Comparison of ENCODE assay signal across 14 cellular contexts in genomic region chr5:28576022-28576421, GRCh38.
A peak's percentile ranks its signal among the peaks of the same experiment; 100 is the strongest.
DNase-seq lines count a peak whose midpoint lies in the region; ATAC-seq, FAIRE-seq and TF ChIP-seq lines count a peak whose summit lies in the region.
"Had no signal": no experiment of that assay in that cellular context is flagged by ENCODE, and none has a peak within 500 bp of the region (broad histone marks: within the 10 kb centered on the region; RNA-seq: fewer than 3 reads in every experiment).

No MANE protein-coding gene starts in this region.

- H3K14ac ChIP-seq in H1 (ENCODE audit: insufficient read length) = no peak overlapping the region

- H3K36me3 Mint-ChIP-seq in activated T-cell treated with anti-CD3 and anti-CD28 coated beads, Interleukin-2, amount 50 U/mL, for 72 hours (ENCODE audit: insufficient read depth in 2 of 2) = peaks cover 3 to 7% of the 10 kb centered on the region in 2 donors

- no peak overlapping the region for H2AFZ ChIP-seq in H1 (ENCODE audit: low read length)

- no peak overlapping the region for H4K91ac ChIP-seq in H1 (replicated peaks; ENCODE audit: insufficient read length, low read length)

- no peak overlapping the region for H3K9ac ChIP-seq in H1 (replicated peaks in 1 of 4; ENCODE audit: extremely low read depth in 1 of 4, low read depth in 3 of 4, low read length in 3 of 4)

- no peak overlapping the region for H3K4ac ChIP-seq in H1 (replicated peaks; ENCODE audit: insufficient read length, low read depth, low read length)

- no peak overlapping the region for H2BK120ac ChIP-seq in H1 (replicated peaks; ENCODE audit: low read depth, low read length)

- peak; percentile 72 for FAIRE-seq in H1 (lab: Jason Lieb, UNC)
- FAIRE-seq: endometrium had no signal

- no peaks in the 10 kb centered on the region for H3K27me3 ChIP-seq in H1 (replicated peaks in 1 of 4; ENCODE audit: control insufficient read depth in 3 of 4, extremely low read depth in 1 of 4, insufficient read depth in 3 of 4, low read length in 3 of 4)
- H3K27me3 ChIP-seq in upper lobe of right lung = no peaks in the 10 kb centered on the region
- H3K27me3 ChIP-seq: upper lobe of left lung had no signal

- H2BK12ac ChIP-seq in H1 (ENCODE audit: low read depth, low read length) = no peak overlapping the region

- no peak overlapping the region for H3K4me3 Mint-ChIP-seq in activated T-cell treated with anti-CD3 and anti-CD28 coated beads, Interleukin-2, amount 50 U/mL, for 72 hours

- no peaks in the 10 kb centered on the region for H3K27me3 Mint-ChIP-seq in activated T-cell treated with anti-CD3 and anti-CD28 coated beads, Interleukin-2, amount 50 U/mL, for 72 hours (ENCODE audit: low read depth)

- no peaks in the 10 kb centered on the region for H4K20me1 ChIP-seq in H1 (replicated peaks in 1 of 2; ENCODE audit: control insufficient read depth in 1 of 2, insufficient read depth in 2 of 2, low read length in 2 of 2)

- no peak overlapping the region for H3K27ac Mint-ChIP-seq in activated T-cell treated with anti-CD3 and anti-CD28 coated beads, Interleukin-2, amount 50 U/mL, for 72 hours

- no peaks in the 10 kb centered on the region for H3K23me2 ChIP-seq in H1 (ENCODE audit: low read depth, low read length)

- no peaks in the 10 kb centered on the region for H3K4me1 ChIP-seq in H1 (replicated peaks in 1 of 4; ENCODE audit: control insufficient read depth in 3 of 4, insufficient read depth in 4 of 4, low read length in 3 of 4)
- H3K4me1 ChIP-seq in upper lobe of right lung = no peaks in the 10 kb centered on the region
- H3K4me1 ChIP-seq: psoas muscle, upper lobe of left lung had no signal

- H4K5ac ChIP-seq in H1 (ENCODE audit: insufficient read length, low read depth, low read length) = no peak overlapping the region

- TF ChIP-seq POLR2A in H1 (IDR thresholded peaks at IDR 0.05; ENCODE audit: control extremely low read depth in 1 of 2, low read depth in 2 of 2, low read length in 2 of 2) = no peak

- no peak overlapping the region for H2BK20ac ChIP-seq in H1 (ENCODE audit: low read length)

- no peak overlapping the region for H3K56ac ChIP-seq in H1 (replicated peaks; ENCODE audit: insufficient read length, low read depth, low read length)

- H2BK5ac ChIP-seq in H1 (ENCODE audit: low read depth, low read length) = no peak overlapping the region

- no peaks in the 10 kb centered on the region for H3K9me3 ChIP-seq in H1 (ENCODE audit: insufficient read depth in 2 of 2, low read depth in 1 of 2, low read length in 1 of 2)
- no peaks in the 10 kb centered on the region for H3K9me3 ChIP-seq in upper lobe of right lung
- H3K9me3 ChIP-seq: psoas muscle had no signal

- H3K9me3 Mint-ChIP-seq in activated T-cell treated with anti-CD3 and anti-CD28 coated beads, Interleukin-2, amount 50 U/mL, for 72 hours = peaks cover 18 to 29% of the 10 kb centered on the region in 2 donors

- no peaks in the 10 kb centered on the region for H3K4me1 Mint-ChIP-seq in activated T-cell treated with anti-CD3 and anti-CD28 coated beads, Interleukin-2, amount 50 U/mL, for 72 hours (ENCODE audit: low read depth)

- TF ChIP-seq RAD21 in H1 (IDR thresholded peaks at IDR 0.05 in 1 of 2, conservative IDR thresholded peaks at IDR 0.05 in 1 of 2; ENCODE audit: low read depth in 2 of 2, low read length in 2 of 2) = peak; percentile 65 to 67

- H3K4me2 ChIP-seq in H1 (ENCODE audit: insufficient read depth in 1 of 2, low read depth in 2 of 2, low read length in 2 of 2) = no peak overlapping the region

- H4K8ac ChIP-seq in H1 (ENCODE audit: extremely low read depth, insufficient read depth, low read length) = no peak overlapping the region

- H3K79me1 ChIP-seq in H1 (ENCODE audit: low read depth, low read length) = no peaks in the 10 kb centered on the region

- POLR2A ChIA-PET in H1 (lab: Charles Lee; ENCODE audit: partially characterized antibody) = interaction anchor here (0.9 kb wide), 1 partner anchor 11 kb away, joined by 3 read pairs; no protein-coding TSS in a partner anchor

- peak; percentile 36 for ATAC-seq in upper lobe of right lung
- ATAC-seq in activated T-cell treated with anti-CD3 and anti-CD28 coated beads, Interleukin-2, amount 50 U/mL, for 72 hours (replicated peaks in 1 of 2) = no peak
- no peak for ATAC-seq in HG03442 (IDR thresholded peaks at IDR 0.05; ENCODE audit: unreplicated experiment)
- ATAC-seq: activated CD4-positive, CD25-positive, alpha-beta regulatory T cell treated with anti-CD3 and anti-CD28 coated beads, Interleukin-2, amount 50 U/mL, for 24 hours; left cardiac atrium; psoas muscle had no signal

- intact Hi-C loops in upper lobe of right lung (cut with DNase I) = no loop called here

- TF ChIP-seq EP300 in H1 (IDR thresholded peaks at IDR 0.05; ENCODE audit: borderline replicate concordance in 1 of 2, low read depth in 2 of 2, low read length in 2 of 2) = no peak

- WGBS in H1 (ENCODE audit: extremely low coverage in 1 of 2, insufficient coverage in 1 of 2, insufficient read length in 1 of 2, insufficient replicate concordance in 2 of 2, low coverage in 1 of 2, low lambda C conversion rate in 2 of 2, missing lambda C conversion rate in 1 of 2), 2 experiments = 87% methylated on average over 2 of the region's 2 CpGs; no CpG with 5 or more reads in 1 of the 2 experiments

- peak; percentile 29 for DNase-seq in SKM-1 treated with dmso at 0.1 percent for 144 hours (lab: John Stamatoyannopoulos, UW; ENCODE audit: unreplicated experiment)
- DNase-seq in SKM-1 (lab: John Stamatoyannopoulos, UW; ENCODE audit: unreplicated experiment) = no peak
- peak; percentile 5 for DNase-seq in NCI-H69 (lab: John Stamatoyannopoulos, UW)
- DNase-seq in H1 (ENCODE audit: low read depth in 1 of 2, low spot score in 2 of 2) = no peak
- DNase-seq in upper lobe of right lung = no peak
- DNase-seq in activated T-cell treated with anti-CD3 and anti-CD28 coated beads, Interleukin-2, amount 50 U/mL, for 72 hours = no peak
- no peak for DNase-seq in activated gamma-delta T cell (lab: John Stamatoyannopoulos, UW)
- DNase-seq: activated naive CD4-positive, alpha-beta T cell treated with Interleukin-2 at 50 U/mL for 16 hours; left cardiac atrium; psoas muscle had no signal

- no peak overlapping the region for H2BK15ac ChIP-seq in H1 (ENCODE audit: low read length)

- no peak overlapping the region for H3K23ac ChIP-seq in H1 (ENCODE audit: insufficient read length)

- no peak overlapping the region for H3K4me3 ChIP-seq in H1 (ENCODE audit: extremely low read depth in 1 of 4, insufficient read depth in 2 of 4, low read depth in 3 of 4, low read length in 4 of 4)
- no peak overlapping the region for H3K4me3 ChIP-seq in upper lobe of right lung
- H3K4me3 ChIP-seq: psoas muscle, upper lobe of left lung had no signal

- no peak overlapping the region for H3K18ac ChIP-seq in H1 (ENCODE audit: extremely low read depth, low read length)

- no peaks in the 10 kb centered on the region for H3K79me2 ChIP-seq in H1 (ENCODE audit: control insufficient read depth in 1 of 2, insufficient read depth in 2 of 2, low read length in 2 of 2)

- H3K36me3 ChIP-seq in H1 (ENCODE audit: control insufficient read depth in 2 of 4, insufficient read depth in 4 of 4, low read length in 3 of 4) = no peaks in the 10 kb centered on the region
- H3K36me3 ChIP-seq in upper lobe of right lung = no peaks in the 10 kb centered on the region
- H3K36me3 ChIP-seq: upper lobe of left lung had no signal

- TF ChIP-seq CTCF in H1 (IDR thresholded peaks at IDR 0.05; ENCODE audit: control extremely low read depth in 1 of 3, insufficient read depth in 1 of 3, low read depth in 1 of 3, low read length in 3 of 3) (peak in 2 of 3 experiments; percentile 59 to 67; a peak in 3 of 4 replicates), upper lobe of right lung (IDR thresholded peaks at IDR 0.05) (no peak)

- no peak overlapping the region for H2AK5ac ChIP-seq in H1 (ENCODE audit: low read depth, low read length)

- CTCF ChIA-PET in H1 (lab: Charles Lee; ENCODE audit: partially characterized antibody) = interaction anchor here (0.6 to 3.7 kb wide), 24 partner anchors 9 to 1579 kb away, joined by 3 to 22 read pairs (median 4); no protein-coding TSS in a partner anchor

- H3K27ac ChIP-seq in H1 (ENCODE audit: low read depth, low read length) (no peak overlapping the region), upper lobe of right lung (no peak overlapping the region)
- H3K27ac ChIP-seq: psoas muscle, upper lobe of left lung had no signal

TF ChIP-seq in H1, 55 proteins besides CTCF, POLR2A, EP300 and RAD21:
- TF ChIP-seq, protein P1, sequence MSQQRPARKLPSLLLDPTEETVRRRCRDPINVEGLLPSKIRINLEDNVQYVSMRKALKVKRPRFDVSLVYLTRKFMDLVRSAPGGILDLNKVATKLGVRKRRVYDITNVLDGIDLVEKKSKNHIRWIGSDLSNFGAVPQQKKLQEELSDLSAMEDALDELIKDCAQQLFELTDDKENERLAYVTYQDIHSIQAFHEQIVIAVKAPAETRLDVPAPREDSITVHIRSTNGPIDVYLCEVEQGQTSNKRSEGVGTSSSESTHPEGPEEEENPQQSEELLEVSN (IDR thresholded peaks at IDR 0.05) = peak; percentile 77
- TF ChIP-seq KDM4A (IDR thresholded peaks at IDR 0.05; ENCODE audit: low read depth, low read length, severe bottlenecking) = no peak
- peak; percentile 84 for TF ChIP-seq MAX (IDR thresholded peaks at IDR 0.05)

Comparison
In these comparisons a context has a peak if more than half of its experiments do, and no peak if none do; other contexts are left out.
1. DNase-seq: peak in SKM-1 treated with dmso at 0.1 percent for 144 hours (single experiment) and NCI-H69 (single experiment); none in SKM-1 (single experiment), H1 (0 of 2), upper lobe of right lung (single experiment), activated T-cell treated with anti-CD3 and anti-CD28 coated beads, Interleukin-2, amount 50 U/mL, for 72 hours (0 of 2) and activated gamma-delta T cell (single experiment).